In the genomic region with DNA sequence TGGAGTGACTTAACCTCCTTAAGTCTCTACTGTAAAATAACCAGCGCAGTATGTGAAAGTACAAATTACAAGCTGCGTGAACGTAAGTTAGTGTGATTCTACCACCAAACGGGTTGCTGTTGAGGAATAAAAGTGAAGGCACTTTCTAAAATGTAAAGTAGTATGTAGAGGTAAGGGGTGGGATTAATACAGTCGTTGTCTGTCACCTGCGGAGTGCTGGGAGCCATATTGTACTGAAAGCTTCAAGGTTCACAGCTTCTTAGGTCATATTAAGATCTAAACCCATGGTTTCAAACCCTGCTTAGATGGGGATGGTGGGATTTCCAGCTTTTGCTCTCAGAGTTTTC, we compare ENCODE assay signal across 8 cellular contexts. TPM values are rescaled to one million over a fixed set of nuclear protein-coding genes. Genes with fewer than 3 reads are reported as not detected.
DNase-seq lines count a peak whose midpoint lies in the region; ATAC-seq and TF ChIP-seq lines count a peak whose summit lies in the region.

No MANE protein-coding gene starts in this region.

- H3K27me3 Mint-ChIP-seq in activated CD4-positive, alpha-beta T cell treated with anti-CD3 and anti-CD28 coated beads, Interleukin-2, amount 10 ng/mL, durations not matched to agents 7 days and 5 days = no peaks in the 10 kb centered on the region
- no peaks in the 10 kb centered on the region for H3K27me3 Mint-ChIP-seq in T-helper 1 cell treated with Interleukin-12 subunit alpha and Interleukin-12 subunit beta and Interleukin-4 antibody, amounts not matched to agents 30 μg/mL and 1 μg/mL, for 36 hours (ENCODE audit: low read depth)

- no peak for ATAC-seq in gastroesophageal sphincter
- ATAC-seq in stimulated activated effector memory CD8-positive, alpha-beta T cell treated with anti-CD3 and anti-CD28 coated beads, Interleukin-12 subunit alpha, Interleukin-12 subunit beta, amount 100 ng/mL, for 72 hours = no peak
- no peak for ATAC-seq in esophagus mucosa

- DNase-seq in activated CD4-positive, alpha-beta T cell treated with anti-CD3 and anti-CD28 coated beads, Interleukin-2, amount 10 ng/mL, durations not matched to agents 7 days and 5 days = peak; percentile 16
- DNase-seq in activated CD4-positive, alpha-beta T cell treated with anti-CD3 and anti-CD28 coated beads, Interleukin-2, amount 50 U/mL, for 4 hours = no peak
- DNase-seq in stimulated activated effector memory CD8-positive, alpha-beta T cell treated with anti-CD3 and anti-CD28 coated beads, Interleukin-12 subunit alpha, Interleukin-12 subunit beta, amount 100 ng/mL, for 72 hours (ENCODE audit: low spot score in 2 of 2) = no peak
- DNase-seq in HUDEP-2 (lab: John Stamatoyannopoulos, UW; ENCODE audit: unreplicated experiment in 76 of 76) (no peak), NCI-H1694 treated with DMSO at 0.1 percent for 48 hours (lab: John Stamatoyannopoulos, UW) (no peak)

- H3K4me1 Mint-ChIP-seq in activated CD4-positive, alpha-beta T cell treated with anti-CD3 and anti-CD28 coated beads, Interleukin-2, amount 10 ng/mL, durations not matched to agents 7 days and 5 days = peaks cover 44% of the 10 kb centered on the region
- H3K4me1 Mint-ChIP-seq in T-helper 1 cell treated with Interleukin-12 subunit alpha and Interleukin-12 subunit beta and Interleukin-4 antibody, amounts not matched to agents 30 μg/mL and 1 μg/mL, for 36 hours (ENCODE audit: low read depth) = peaks cover 36% of the 10 kb centered on the region
- peaks cover 42% of the 10 kb centered on the region for H3K4me1 Mint-ChIP-seq in stimulated activated effector memory CD8-positive, alpha-beta T cell treated with anti-CD3 and anti-CD28 coated beads, Interleukin-12 subunit alpha, Interleukin-12 subunit beta, amount 100 ng/mL, for 72 hours

- CTCF ChIA-PET in activated CD4-positive, alpha-beta T cell treated with anti-CD3 and anti-CD28 coated beads, Interleukin-2, amount 10 ng/mL, durations not matched to agents 7 days and 5 days (lab: Charles Lee) = interaction anchor here (1.0 to 1.3 kb wide), 2 partner anchors 9 to 46 kb away, joined by 3 read pairs; no protein-coding TSS in a partner anchor

- TF ChIP-seq POLR2A in gastroesophageal sphincter (IDR thresholded peaks at IDR 0.05) = no peak

- peak overlapping the region; percentile 98 for H3K4me3 Mint-ChIP-seq in activated CD4-positive, alpha-beta T cell treated with anti-CD3 and anti-CD28 coated beads, Interleukin-2, amount 10 ng/mL, durations not matched to agents 7 days and 5 days
- H3K4me3 Mint-ChIP-seq in T-helper 1 cell treated with Interleukin-12 subunit alpha and Interleukin-12 subunit beta and Interleukin-4 antibody, amounts not matched to agents 30 μg/mL and 1 μg/mL, for 36 hours = peak overlapping the region; percentile 96
- H3K4me3 Mint-ChIP-seq in stimulated activated effector memory CD8-positive, alpha-beta T cell treated with anti-CD3 and anti-CD28 coated beads, Interleukin-12 subunit alpha, Interleukin-12 subunit beta, amount 100 ng/mL, for 72 hours = peak overlapping the region; percentile 99

- no peak for TF ChIP-seq CTCF in gastroesophageal sphincter (IDR thresholded peaks at IDR 0.05)

- peaks cover 18% of the 10 kb centered on the region for H3K36me3 Mint-ChIP-seq in activated CD4-positive, alpha-beta T cell treated with anti-CD3 and anti-CD28 coated beads, Interleukin-2, amount 10 ng/mL, durations not matched to agents 7 days and 5 days (ENCODE audit: low read depth)
- peaks cover 3% of the 10 kb centered on the region for H3K36me3 Mint-ChIP-seq in T-helper 1 cell treated with Interleukin-12 subunit alpha and Interleukin-12 subunit beta and Interleukin-4 antibody, amounts not matched to agents 30 μg/mL and 1 μg/mL, for 36 hours (ENCODE audit: low read depth)
- H3K36me3 Mint-ChIP-seq in stimulated activated effector memory CD8-positive, alpha-beta T cell treated with anti-CD3 and anti-CD28 coated beads, Interleukin-12 subunit alpha, Interleukin-12 subunit beta, amount 100 ng/mL, for 72 hours = peaks cover 35% of the 10 kb centered on the region

- H3K9me3 Mint-ChIP-seq in activated CD4-positive, alpha-beta T cell treated with anti-CD3 and anti-CD28 coated beads, Interleukin-2, amount 10 ng/mL, durations not matched to agents 7 days and 5 days = peaks cover 2% of the 10 kb centered on the region
- H3K9me3 Mint-ChIP-seq in T-helper 1 cell treated with Interleukin-12 subunit alpha and Interleukin-12 subunit beta and Interleukin-4 antibody, amounts not matched to agents 30 μg/mL and 1 μg/mL, for 36 hours = no peaks in the 10 kb centered on the region
- H3K9me3 Mint-ChIP-seq in stimulated activated effector memory CD8-positive, alpha-beta T cell treated with anti-CD3 and anti-CD28 coated beads, Interleukin-12 subunit alpha, Interleukin-12 subunit beta, amount 100 ng/mL, for 72 hours = no peaks in the 10 kb centered on the region

- H3K27me3 ChIP-seq in gastroesophageal sphincter = no peaks in the 10 kb centered on the region

- H3K4me1 ChIP-seq in gastroesophageal sphincter = peaks cover 0 to 74% (median 15%) of the 10 kb centered on the region in 3 donors

- no peak for TF ChIP-seq EP300 in gastroesophageal sphincter (IDR thresholded peaks at IDR 0.05)

- no peaks in the 10 kb centered on the region for H3K36me3 ChIP-seq in gastroesophageal sphincter

- 4 to 8% methylated on average over 6 of the region's 6 CpGs for WGBS in gastroesophageal sphincter (ENCODE audit: low coverage in 1 of 2), 2 donors

- no peaks in the 10 kb centered on the region for H3K9me3 ChIP-seq in gastroesophageal sphincter

- H3K27ac ChIP-seq in gastroesophageal sphincter = peak overlapping the region; percentile 64 to 97 (median 97)

- peak overlapping the region; percentile 91 for H3K27ac Mint-ChIP-seq in activated CD4-positive, alpha-beta T cell treated with anti-CD3 and anti-CD28 coated beads, Interleukin-2, amount 10 ng/mL, durations not matched to agents 7 days and 5 days
- peak overlapping the region; percentile 85 for H3K27ac Mint-ChIP-seq in T-helper 1 cell treated with Interleukin-12 subunit alpha and Interleukin-12 subunit beta and Interleukin-4 antibody, amounts not matched to agents 30 μg/mL and 1 μg/mL, for 36 hours
- H3K27ac Mint-ChIP-seq in stimulated activated effector memory CD8-positive, alpha-beta T cell treated with anti-CD3 and anti-CD28 coated beads, Interleukin-12 subunit alpha, Interleukin-12 subunit beta, amount 100 ng/mL, for 72 hours = peak overlapping the region; percentile 99

- POLR2A ChIA-PET in activated CD4-positive, alpha-beta T cell treated with anti-CD3 and anti-CD28 coated beads, Interleukin-2, amount 10 ng/mL, durations not matched to agents 7 days and 5 days (lab: Charles Lee) = no interaction called here

- peak overlapping the region; percentile 44 to 94 for H3K4me3 ChIP-seq in gastroesophageal sphincter

RNA-seq across cellular contexts. Expression of a gene that starts 1.4 kb away (rescaled TPM):
- 10 to 100 TPM; 32.2 to 34.2 TPM for total RNA-seq in activated CD4-positive, alpha-beta T cell treated with anti-CD3 and anti-CD28 coated beads, Interleukin-2, amount 10 ng/mL, durations not matched to agents 7 days and 5 days
- 10 to 100 TPM; 28.2 to 31.8 (median 29.5) TPM for total RNA-seq in gastroesophageal sphincter
- 20.4 TPM for total RNA-seq in esophagus mucosa

RNA-seq across cellular contexts. Expression of a gene that starts 1.6 kb away (rescaled TPM):
- total RNA-seq in activated CD4-positive, alpha-beta T cell treated with anti-CD3 and anti-CD28 coated beads, Interleukin-2, amount 10 ng/mL, durations not matched to agents 7 days and 5 days = 100 to 1,000 TPM; 115 to 137 TPM
- total RNA-seq in gastroesophageal sphincter = 10 to 100 TPM; 54.9 to 80.7 (median 68.1) TPM
- total RNA-seq in esophagus mucosa = 63.1 TPM

RNA-seq across cellular contexts. Expression of a gene that starts 57.6 kb away (rescaled TPM):
- total RNA-seq in activated CD4-positive, alpha-beta T cell treated with anti-CD3 and anti-CD28 coated beads, Interleukin-2, amount 10 ng/mL, durations not matched to agents 7 days and 5 days = 10 to 100 TPM; 35.0 to 36.7 TPM
- 10 to 100 TPM; 52.5 to 82.2 (median 75.8) TPM for total RNA-seq in gastroesophageal sphincter
- 43.4 TPM for total RNA-seq in esophagus mucosa
